ENCODE assay signal across 1 cellular context in the genomic region with DNA sequence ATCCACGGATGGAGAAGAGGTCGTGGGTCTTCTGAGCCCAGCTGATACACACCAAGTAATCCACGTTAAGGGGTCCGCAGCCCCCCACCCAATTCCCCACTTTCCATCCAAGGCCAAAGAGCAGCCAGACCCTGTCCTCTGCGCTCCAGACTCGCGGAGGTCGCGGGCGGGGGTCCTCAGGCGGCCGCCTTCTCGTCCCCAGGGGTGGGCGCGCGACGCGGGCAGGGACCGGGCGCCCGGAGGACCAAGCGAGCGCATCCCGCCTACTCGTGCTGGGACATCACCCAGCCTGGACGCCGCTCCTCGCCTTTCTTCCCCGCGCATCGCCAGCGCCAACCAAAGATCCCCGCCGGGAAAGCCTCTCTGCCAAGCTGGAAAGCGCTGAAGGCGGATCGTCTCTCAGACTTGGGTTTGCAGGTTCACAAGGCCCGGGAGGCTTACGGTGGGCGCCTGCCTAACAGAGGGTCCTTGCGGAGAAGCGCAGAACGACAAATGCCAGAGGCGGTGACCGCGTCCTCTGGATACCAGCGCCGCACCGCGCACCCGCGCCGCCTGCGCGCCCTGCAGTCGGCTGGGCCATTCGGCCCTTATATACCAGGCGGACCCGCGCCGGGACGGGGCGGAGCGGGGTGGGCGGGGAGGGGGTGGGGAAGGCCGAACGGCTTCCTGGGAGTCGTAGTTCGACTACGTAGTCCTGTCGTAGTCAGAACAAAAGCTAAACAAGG.
A peak's percentile ranks its signal among the peaks of the same experiment; 100 is the strongest.
TF ChIP-seq lines count a peak whose summit lies in the region.

No MANE protein-coding gene starts in this region.

TF ChIP-seq in HepG2, 621 proteins besides CTCF, POLR2A, EP300 and RAD21 (continued from another document and continues in another):
- TF ChIP-seq, protein P1, sequence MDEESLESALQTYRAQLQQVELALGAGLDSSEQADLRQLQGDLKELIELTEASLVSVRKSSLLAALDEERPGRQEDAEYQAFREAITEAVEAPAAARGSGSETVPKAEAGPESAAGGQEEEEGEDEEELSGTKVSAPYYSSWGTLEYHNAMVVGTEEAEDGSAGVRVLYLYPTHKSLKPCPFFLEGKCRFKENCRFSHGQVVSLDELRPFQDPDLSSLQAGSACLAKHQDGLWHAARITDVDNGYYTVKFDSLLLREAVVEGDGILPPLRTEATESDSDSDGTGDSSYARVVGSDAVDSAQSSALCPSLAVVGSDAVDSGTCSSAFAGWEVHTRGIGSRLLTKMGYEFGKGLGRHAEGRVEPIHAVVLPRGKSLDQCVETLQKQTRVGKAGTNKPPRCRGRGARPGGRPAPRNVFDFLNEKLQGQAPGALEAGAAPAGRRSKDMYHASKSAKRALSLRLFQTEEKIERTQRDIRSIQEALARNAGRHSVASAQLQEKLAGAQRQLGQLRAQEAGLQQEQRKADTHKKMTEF (CRISPR knock-in tag; IDR thresholded peaks at IDR 0.05): peak; percentile 95
- TF ChIP-seq ARID2 (CRISPR knock-in tag; IDR thresholded peaks at IDR 0.05; ENCODE audit: borderline replicate concordance) (peak; percentile 97), ETV6 (CRISPR knock-in tag; conservative IDR thresholded peaks at IDR 0.05) (peak; percentile 96), NFYB (CRISPR knock-in tag; IDR thresholded peaks at IDR 0.05) (peak; percentile 34; the same call in 1 of the 2 replicates), ZNF143 (CRISPR knock-in tag; IDR thresholded peaks at IDR 0.05) (peak; percentile 90), CHCHD3 (CRISPR knock-in tag; IDR thresholded peaks at IDR 0.05) (0 out of 2 replicates have a peak, but pooled peaks have one; percentile 19), TOPORS (CRISPR knock-in tag; IDR thresholded peaks at IDR 0.05) (0 out of 2 replicates have a peak, but pooled peaks have one; percentile 66), ZNF501 (CRISPR knock-in tag; IDR thresholded peaks at IDR 0.05) (peak; percentile 90), GATA4 (IDR thresholded peaks at IDR 0.05; ENCODE audit: borderline replicate concordance, low read depth) (peak; percentile 96), ELF4 (CRISPR knock-in tag; IDR thresholded peaks at IDR 0.05; ENCODE audit: borderline replicate concordance) (no peak), HCFC1 (IDR thresholded peaks at IDR 0.05; ENCODE audit: low read depth, low read length) (peak; percentile 74; the same call in 1 of the 2 replicates), ZNF777 (CRISPR knock-in tag; IDR thresholded peaks at IDR 0.05) (peak; percentile 89), MTA1 (CRISPR knock-in tag; IDR thresholded peaks at IDR 0.05; ENCODE audit: borderline replicate concordance) (peak; percentile 71; the same call in 1 of the 2 replicates), ZNF7 (CRISPR knock-in tag; IDR thresholded peaks at IDR 0.05) (peak; percentile 41; the same call in 1 of the 2 replicates), NFKB2 (CRISPR knock-in tag; IDR thresholded peaks at IDR 0.05; ENCODE audit: borderline replicate concordance) (peak; percentile 90), MEIS2 (CRISPR knock-in tag; IDR thresholded peaks at IDR 0.05) (peak; percentile 67; the same call in 1 of the 2 replicates), ZNF724P (CRISPR knock-in tag; IDR thresholded peaks at IDR 0.05; ENCODE audit: borderline replicate concordance) (peak; percentile 78; the same call in 1 of the 2 replicates), RBM22 (optimal IDR thresholded peaks at IDR 0.05; ENCODE audit: low read length) (peak; percentile 95), ZNF333 (CRISPR knock-in tag; IDR thresholded peaks at IDR 0.05; ENCODE audit: borderline replicate concordance) (no peak), ZNF30 (CRISPR knock-in tag; IDR thresholded peaks at IDR 0.05) (no peak), RARA (CRISPR knock-in tag; IDR thresholded peaks at IDR 0.05) (peak; percentile 56), TBP (CRISPR knock-in tag; IDR thresholded peaks at IDR 0.05) (peak; percentile 95; the same call in 1 of the 2 replicates), ZFYVE20 (CRISPR knock-in tag; IDR thresholded peaks at IDR 0.05; ENCODE audit: borderline replicate concordance, low read depth) (no peak), NFIB (CRISPR knock-in tag; IDR thresholded peaks at IDR 0.05; ENCODE audit: borderline replicate concordance) (no peak), SMARCE1 (IDR thresholded peaks at IDR 0.05; ENCODE audit: borderline replicate concordance) (no peak)
- TF ChIP-seq, protein P2, sequence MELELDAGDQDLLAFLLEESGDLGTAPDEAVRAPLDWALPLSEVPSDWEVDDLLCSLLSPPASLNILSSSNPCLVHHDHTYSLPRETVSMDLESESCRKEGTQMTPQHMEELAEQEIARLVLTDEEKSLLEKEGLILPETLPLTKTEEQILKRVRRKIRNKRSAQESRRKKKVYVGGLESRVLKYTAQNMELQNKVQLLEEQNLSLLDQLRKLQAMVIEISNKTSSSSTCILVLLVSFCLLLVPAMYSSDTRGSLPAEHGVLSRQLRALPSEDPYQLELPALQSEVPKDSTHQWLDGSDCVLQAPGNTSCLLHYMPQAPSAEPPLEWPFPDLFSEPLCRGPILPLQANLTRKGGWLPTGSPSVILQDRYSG (CRISPR knock-in tag; IDR thresholded peaks at IDR 0.05): no peak
- TF ChIP-seq, protein P3, sequence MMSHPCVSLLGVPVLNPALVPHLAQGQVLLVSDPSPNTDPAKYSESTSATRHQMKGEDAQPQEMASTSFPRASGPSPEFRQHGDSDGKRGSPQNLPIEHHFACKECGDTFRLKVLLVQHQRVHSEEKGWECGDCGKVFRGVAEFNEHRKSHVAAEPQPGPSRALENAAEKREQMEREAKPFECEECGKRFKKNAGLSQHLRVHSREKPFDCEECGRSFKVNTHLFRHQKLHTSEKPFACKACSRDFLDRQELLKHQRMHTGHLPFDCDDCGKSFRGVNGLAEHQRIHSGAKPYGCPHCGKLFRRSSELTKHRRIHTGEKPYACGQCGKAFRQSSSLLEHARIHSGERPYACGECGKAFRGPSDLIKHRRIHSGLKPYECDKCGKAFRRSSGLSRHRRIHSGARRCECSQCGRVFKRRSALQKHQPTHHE (CRISPR knock-in tag; IDR thresholded peaks at IDR 0.05; ENCODE audit: borderline replicate concordance): 0 out of 2 replicates have a peak, but pooled peaks have one; percentile 52
- TF ChIP-seq, protein P4, sequence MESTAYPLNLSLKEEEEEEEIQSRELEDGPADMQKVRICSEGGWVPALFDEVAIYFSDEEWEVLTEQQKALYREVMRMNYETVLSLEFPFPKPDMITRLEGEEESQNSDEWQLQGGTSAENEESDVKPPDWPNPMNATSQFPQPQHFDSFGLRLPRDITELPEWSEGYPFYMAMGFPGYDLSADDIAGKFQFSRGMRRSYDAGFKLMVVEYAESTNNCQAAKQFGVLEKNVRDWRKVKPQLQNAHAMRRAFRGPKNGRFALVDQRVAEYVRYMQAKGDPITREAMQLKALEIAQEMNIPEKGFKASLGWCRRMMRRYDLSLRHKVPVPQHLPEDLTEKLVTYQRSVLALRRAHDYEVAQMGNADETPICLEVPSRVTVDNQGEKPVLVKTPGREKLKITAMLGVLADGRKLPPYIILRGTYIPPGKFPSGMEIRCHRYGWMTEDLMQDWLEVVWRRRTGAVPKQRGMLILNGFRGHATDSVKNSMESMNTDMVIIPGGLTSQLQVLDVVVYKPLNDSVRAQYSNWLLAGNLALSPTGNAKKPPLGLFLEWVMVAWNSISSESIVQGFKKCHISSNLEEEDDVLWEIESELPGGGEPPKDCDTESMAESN (CRISPR knock-in tag; conservative IDR thresholded peaks at IDR 0.05): peak; percentile 88; the same call in 1 of the 2 replicates
- TF ChIP-seq, protein P5, sequence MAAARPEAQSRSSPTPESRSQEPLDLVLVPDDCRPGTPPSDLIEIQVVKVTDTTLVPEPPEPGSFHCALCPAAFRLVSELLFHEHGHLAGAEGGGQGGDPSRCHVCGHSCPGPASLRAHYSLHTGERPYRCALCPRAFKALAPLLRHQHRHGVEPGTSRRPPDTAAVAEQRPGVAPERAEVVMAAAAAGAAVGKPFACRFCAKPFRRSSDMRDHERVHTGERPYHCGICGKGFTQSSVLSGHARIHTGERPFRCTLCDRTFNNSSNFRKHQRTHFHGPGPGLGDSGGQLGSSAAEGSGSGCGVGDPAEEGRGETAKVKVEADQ (CRISPR knock-in tag; IDR thresholded peaks at IDR 0.05; ENCODE audit: borderline replicate concordance): peak; percentile 77; the same call in 1 of the 2 replicates
- TF ChIP-seq, protein P6, sequence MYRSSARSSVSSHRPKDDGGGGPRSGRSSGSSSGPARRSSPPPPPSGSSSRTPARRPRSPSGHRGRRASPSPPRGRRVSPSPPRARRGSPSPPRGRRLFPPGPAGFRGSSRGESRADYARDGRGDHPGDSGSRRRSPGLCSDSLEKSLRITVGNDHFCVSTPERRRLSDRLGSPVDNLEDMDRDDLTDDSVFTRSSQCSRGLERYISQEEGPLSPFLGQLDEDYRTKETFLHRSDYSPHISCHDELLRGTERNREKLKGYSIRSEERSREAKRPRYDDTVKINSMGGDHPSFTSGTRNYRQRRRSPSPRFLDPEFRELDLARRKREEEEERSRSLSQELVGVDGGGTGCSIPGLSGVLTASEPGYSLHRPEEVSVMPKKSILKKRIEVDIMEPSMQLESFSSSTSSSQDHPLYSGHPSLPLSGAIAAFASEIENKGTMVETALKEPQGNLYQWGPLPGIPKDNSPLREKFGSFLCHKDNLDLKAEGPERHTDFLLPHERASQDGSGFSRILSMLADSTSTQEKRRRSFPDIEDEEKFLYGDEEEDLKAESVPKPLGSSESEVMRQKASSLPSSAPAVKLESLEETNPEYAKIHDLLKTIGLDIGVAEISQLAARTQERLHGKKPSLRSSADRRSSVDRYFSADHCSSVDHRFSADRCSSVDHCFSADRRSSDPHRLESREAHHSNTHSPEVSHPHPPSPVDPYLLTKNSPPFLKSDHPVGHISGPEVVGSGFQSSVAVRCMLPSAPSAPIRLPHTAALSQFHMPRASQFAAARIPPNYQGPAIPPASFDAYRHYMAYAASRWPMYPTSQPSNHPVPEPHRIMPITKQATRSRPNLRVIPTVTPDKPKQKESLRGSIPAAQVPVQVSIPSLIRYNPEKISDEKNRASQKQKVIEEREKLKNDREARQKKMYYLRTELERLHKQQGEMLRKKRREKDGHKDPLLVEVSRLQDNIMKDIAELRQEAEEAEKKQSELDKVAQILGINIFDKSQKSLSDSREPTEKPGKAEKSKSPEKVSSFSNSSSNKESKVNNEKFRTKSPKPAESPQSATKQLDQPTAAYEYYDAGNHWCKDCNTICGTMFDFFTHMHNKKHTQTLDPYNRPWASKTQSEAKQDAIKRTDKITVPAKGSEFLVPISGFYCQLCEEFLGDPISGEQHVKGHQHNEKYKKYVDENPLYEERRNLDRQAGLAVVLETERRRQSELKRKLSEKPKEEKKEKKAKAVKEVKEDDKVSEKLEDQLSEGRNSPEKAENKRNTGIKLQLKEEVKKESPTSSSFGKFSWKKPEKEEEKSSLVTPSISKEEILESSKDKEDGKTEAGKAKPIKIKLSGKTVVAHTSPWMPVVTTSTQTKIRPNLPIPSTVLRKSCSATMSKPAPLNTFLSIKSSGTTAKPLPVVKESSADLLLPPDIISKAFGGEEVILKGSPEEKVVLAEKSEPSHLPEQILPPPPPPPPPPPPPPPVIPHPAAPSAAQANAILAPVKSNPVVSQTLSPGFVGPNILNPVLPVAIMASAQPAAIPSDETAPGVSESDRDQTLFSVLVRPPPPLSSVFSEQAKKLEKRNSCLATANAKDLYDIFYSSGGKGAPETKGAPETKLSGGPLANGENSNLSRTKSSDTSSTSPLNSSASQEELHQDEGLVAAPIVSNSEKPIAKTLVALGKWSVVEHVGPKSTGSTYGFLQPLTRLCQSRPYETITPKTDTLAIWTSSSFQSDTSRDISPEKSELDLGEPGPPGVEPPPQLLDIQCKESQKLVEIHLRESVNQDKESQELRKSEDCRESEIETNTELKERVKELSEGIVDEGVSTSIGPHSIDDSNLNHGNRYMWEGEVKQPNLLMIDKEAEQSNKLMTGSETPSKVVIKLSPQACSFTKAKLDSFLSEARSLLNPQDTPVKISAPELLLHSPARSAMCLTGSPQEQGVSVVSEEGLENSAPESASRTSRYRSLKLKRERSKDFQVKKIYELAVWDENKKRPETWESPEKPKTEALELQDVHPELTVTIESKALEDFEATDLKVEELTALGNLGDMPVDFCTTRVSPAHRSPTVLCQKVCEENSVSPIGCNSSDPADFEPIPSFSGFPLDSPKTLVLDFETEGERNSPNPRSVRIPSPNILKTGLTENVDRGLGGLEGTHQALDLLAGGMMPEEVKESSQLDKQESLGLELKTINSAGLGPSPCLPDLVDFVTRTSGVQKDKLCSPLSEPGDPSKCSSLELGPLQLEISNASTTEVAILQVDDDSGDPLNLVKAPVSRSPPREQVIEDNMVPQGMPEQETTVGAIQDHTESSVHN (CRISPR knock-in tag; IDR thresholded peaks at IDR 0.05): no peak
- TF ChIP-seq, protein P7, sequence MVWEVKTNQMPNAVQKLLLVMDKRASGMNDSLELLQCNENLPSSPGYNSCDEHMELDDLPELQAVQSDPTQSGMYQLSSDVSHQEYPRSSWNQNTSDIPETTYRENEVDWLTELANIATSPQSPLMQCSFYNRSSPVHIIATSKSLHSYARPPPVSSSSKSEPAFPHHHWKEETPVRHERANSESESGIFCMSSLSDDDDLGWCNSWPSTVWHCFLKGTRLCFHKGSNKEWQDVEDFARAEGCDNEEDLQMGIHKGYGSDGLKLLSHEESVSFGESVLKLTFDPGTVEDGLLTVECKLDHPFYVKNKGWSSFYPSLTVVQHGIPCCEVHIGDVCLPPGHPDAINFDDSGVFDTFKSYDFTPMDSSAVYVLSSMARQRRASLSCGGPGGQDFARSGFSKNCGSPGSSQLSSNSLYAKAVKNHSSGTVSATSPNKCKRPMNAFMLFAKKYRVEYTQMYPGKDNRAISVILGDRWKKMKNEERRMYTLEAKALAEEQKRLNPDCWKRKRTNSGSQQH (CRISPR knock-in tag; IDR thresholded peaks at IDR 0.05; ENCODE audit: low read depth): peak; percentile 95
